1 cellular context compared by ENCODE assay signal in the genomic region with DNA sequence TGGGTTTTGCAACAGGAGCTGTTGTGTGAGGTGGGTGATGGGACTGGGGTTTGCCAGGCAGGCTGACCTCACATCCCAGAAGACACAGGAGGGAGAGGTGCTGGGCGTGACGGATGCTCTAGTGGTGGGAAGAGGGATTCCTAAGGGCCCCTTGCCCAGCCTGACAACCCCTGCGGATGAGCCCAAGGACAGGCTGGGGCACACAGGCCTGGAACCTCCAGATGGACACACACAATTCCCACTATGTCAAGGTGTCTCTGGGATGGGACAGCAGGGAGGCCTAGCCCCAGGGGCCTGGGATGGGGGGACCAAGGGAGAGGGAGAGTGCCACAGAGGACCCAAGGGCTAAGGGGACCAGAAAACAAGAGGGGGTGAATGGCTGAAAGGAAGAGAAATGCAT.
TF ChIP-seq lines count a peak whose summit lies in the region.

No MANE protein-coding gene starts in this region.

TF ChIP-seq in H1, 55 proteins besides CTCF, POLR2A, EP300 and RAD21:
- TF ChIP-seq CHD2 (IDR thresholded peaks at IDR 0.05; ENCODE audit: low read length) = no peak
